In genomic region chr1:152870831-152871730, GRCh38 we compare ENCODE assay signal across 8 cellular contexts. TPM values are rescaled to one million over a fixed set of nuclear protein-coding genes. Genes with fewer than 3 reads are reported as not detected.
DNase-seq lines count a peak whose midpoint lies in the region; ATAC-seq and TF ChIP-seq lines count a peak whose summit lies in the region.
"Had no signal": no experiment of that assay in that cellular context is flagged by ENCODE, and none has a peak within 500 bp of the region (broad histone marks: within the 10 kb centered on the region; RNA-seq: fewer than 3 reads in every experiment).

No MANE protein-coding gene starts in this region.

- no peaks in the 10 kb centered on the region for H3K36me3 Mint-ChIP-seq in mesothelial cell of epicardium

- no peaks in the 10 kb centered on the region for H3K27me3 Mint-ChIP-seq in mesothelial cell of epicardium (ENCODE audit: low read depth)

- ATAC-seq in HG02870 (IDR thresholded peaks at IDR 0.05; ENCODE audit: unreplicated experiment) (no peak), GM19397 (IDR thresholded peaks at IDR 0.05; ENCODE audit: unreplicated experiment) (no peak)

- no peak overlapping the region for H3K27ac Mint-ChIP-seq in mesothelial cell of epicardium
- H3K27ac Mint-ChIP-seq: T-helper 1 cell treated with Interleukin-12 subunit alpha and Interleukin-12 subunit beta and Interleukin-4 antibody, amounts not matched to agents 30 μg/mL and 1 μg/mL, for 36 hours had no signal

- no peak overlapping the region for H3K4me3 Mint-ChIP-seq in mesothelial cell of epicardium
- H3K4me3 Mint-ChIP-seq: T-helper 1 cell treated with Interleukin-12 subunit alpha and Interleukin-12 subunit beta and Interleukin-4 antibody, amounts not matched to agents 30 μg/mL and 1 μg/mL, for 36 hours had no signal

- H3K4me3 ChIP-seq in Jurkat, Clone E6-1 (ENCODE audit: low read length) = no peak overlapping the region

- no peaks in the 10 kb centered on the region for H3K9me3 Mint-ChIP-seq in mesothelial cell of epicardium
- H3K9me3 Mint-ChIP-seq: T-helper 1 cell treated with Interleukin-12 subunit alpha and Interleukin-12 subunit beta and Interleukin-4 antibody, amounts not matched to agents 30 μg/mL and 1 μg/mL, for 36 hours had no signal

- DNase-seq in GM03348 (ENCODE audit: low spot score) (peak; percentile 54), amniotic epithelial cell (ENCODE audit: low read depth) (peak; percentile 12), mesothelial cell of epicardium (ENCODE audit: low spot score in 2 of 2, unreplicated experiment in 2 of 2) (no peak), foreskin melanocyte (no peak)
- DNase-seq in Jurkat, Clone E6-1 (ENCODE audit: low read depth, low spot score) = peak; percentile 6

- TF ChIP-seq CTCF in mesothelial cell of epicardium (IDR thresholded peaks at IDR 0.05; ENCODE audit: unreplicated experiment) = peak; percentile 60

- H3K4me1 Mint-ChIP-seq in mesothelial cell of epicardium = peaks cover 2% of the 10 kb centered on the region

RNA-seq across cellular contexts. Expression of gene SMCP, which starts 7.0 kb away (rescaled TPM):
- not detected for polyA plus RNA-seq in Jurkat, Clone E6-1 (2012; ENCODE audit: insufficient read depth, insufficient read length)
- not detected in 3 replicates for total RNA-seq in mesothelial cell of epicardium

RNA-seq across cellular contexts. Expression of gene LCE7A, which starts 11.3 kb away (rescaled TPM):
- polyA plus RNA-seq in Jurkat, Clone E6-1 (2012; ENCODE audit: insufficient read depth, insufficient read length) = not detected
- total RNA-seq in mesothelial cell of epicardium = not detected in 3 replicates

RNA-seq across cellular contexts. Expression of gene LCE6A, which starts 28.4 kb away (rescaled TPM):
- not detected for polyA plus RNA-seq in Jurkat, Clone E6-1 (2012; ENCODE audit: insufficient read depth, insufficient read length)
- not detected in 3 replicates for total RNA-seq in mesothelial cell of epicardium

RNA-seq across cellular contexts. Expression of gene IVL, which starts 37.3 kb away (rescaled TPM):
- polyA plus RNA-seq in Jurkat, Clone E6-1 (2012; ENCODE audit: insufficient read depth, insufficient read length) = not detected
- total RNA-seq in mesothelial cell of epicardium = 0.11 to 0.34 TPM (median 0.27 TPM) in 3 replicates

RNA-seq across cellular contexts. Expression of gene LCE1A, which starts 43.8 kb away (rescaled TPM):
- not detected for polyA plus RNA-seq in Jurkat, Clone E6-1 (2012; ENCODE audit: insufficient read depth, insufficient read length)
- not detected in 3 replicates for total RNA-seq in mesothelial cell of epicardium

Comparison
In these comparisons a context has a peak if more than half of its experiments do, and no peak if none do; other contexts are left out.
1. DNase-seq: peak in GM03348 (single experiment), Jurkat, Clone E6-1 (single experiment) and amniotic epithelial cell (single experiment); none in mesothelial cell of epicardium (0 of 2) and foreskin melanocyte (single experiment).